1 cellular context compared by ENCODE assay signal in the genomic region with DNA sequence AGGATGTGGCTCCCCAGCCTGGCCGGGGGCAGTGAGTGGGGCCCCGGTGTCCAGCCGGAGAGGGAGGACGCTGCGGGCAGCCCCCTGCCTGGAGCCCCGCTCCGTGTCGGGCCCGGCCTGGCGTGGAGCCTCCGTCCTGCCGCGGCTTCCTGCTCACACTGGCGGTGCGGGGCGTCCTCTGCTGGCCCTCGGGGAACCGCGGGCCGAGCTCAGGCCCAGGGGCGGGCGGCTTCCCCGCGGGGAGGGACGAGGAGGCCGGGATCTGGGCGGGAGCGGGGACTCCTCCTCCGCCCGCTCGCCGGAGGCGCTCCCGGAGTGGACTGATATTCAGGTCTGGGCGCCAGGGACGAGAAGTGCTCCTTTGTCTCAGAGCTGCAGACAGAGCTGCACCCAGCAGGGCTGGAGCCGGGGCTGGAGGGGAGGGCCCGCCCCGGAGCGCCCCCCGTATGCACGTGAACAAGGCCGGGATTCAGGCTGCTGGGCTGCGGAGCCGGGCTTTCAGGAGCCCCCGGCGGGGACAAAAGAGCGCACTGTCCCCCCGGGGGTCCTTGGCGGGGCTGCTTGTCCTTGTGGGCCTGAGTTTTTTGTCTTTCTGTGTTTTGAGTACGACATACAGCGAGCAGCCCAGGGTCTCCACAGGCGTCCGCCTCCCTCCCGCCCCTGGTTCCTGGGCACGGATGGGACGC.
TF ChIP-seq lines count a peak whose summit lies in the region.

No MANE protein-coding gene starts in this region.

TF ChIP-seq in K562, 482 proteins besides CTCF, POLR2A, EP300 and RAD21 (continued from another document and continues in another):
- TF ChIP-seq DEAF1 (CRISPR knock-in tag; IDR thresholded peaks at IDR 0.05) (peak; percentile 67; the same call in 1 of the 2 replicates), FOSL1 (tag; conservative IDR thresholded peaks at IDR 0.05) (no peak), NFIC (IDR thresholded peaks at IDR 0.05) (peak; percentile 27; the same call in 1 of the 2 replicates), EGR1 (conservative IDR thresholded peaks at IDR 0.05) (peak; percentile 37; the same call in 1 of the 2 replicates), SIN3B (IDR thresholded peaks at IDR 0.05; ENCODE audit: low read depth) (0 out of 2 replicates have a peak, but pooled peaks have one; percentile 18), IRF2 (CRISPR knock-in tag; IDR thresholded peaks at IDR 0.05) (0 out of 2 replicates have a peak, but pooled peaks have one; percentile 39), MCM2 (IDR thresholded peaks at IDR 0.05; ENCODE audit: low read depth) (no peak), ZEB2 (IDR thresholded peaks at IDR 0.05) (no peak), RAD51 (IDR thresholded peaks at IDR 0.05; ENCODE audit: borderline replicate concordance, low read depth) (no peak; the same call in 1 of the 2 replicates), ZFP36 (IDR thresholded peaks at IDR 0.05; ENCODE audit: low read depth, low read length, partially characterized antibody) (no peak), CCNT2 (IDR thresholded peaks at IDR 0.05; ENCODE audit: borderline replicate concordance, extremely low read depth, insufficient read length, low read depth, low read length) (peak; percentile 77), ZNF408 (CRISPR knock-in tag; IDR thresholded peaks at IDR 0.05; ENCODE audit: low read depth) (no peak), MITF (IDR thresholded peaks at IDR 0.05) (no peak), HDAC8 (tag; IDR thresholded peaks at IDR 0.05) (no peak), ZC3H4 (CRISPR knock-in tag; IDR thresholded peaks at IDR 0.05; ENCODE audit: borderline replicate concordance) (no peak), BHLHE40 (IDR thresholded peaks at IDR 0.05; ENCODE audit: low read length) (0 out of 2 replicates have a peak, but pooled peaks have one; percentile 10), IRF1 (CRISPR knock-in tag; IDR thresholded peaks at IDR 0.05; ENCODE audit: borderline replicate concordance) (no peak), AFF4 (CRISPR knock-in tag; IDR thresholded peaks at IDR 0.05) (0 out of 2 replicates have a peak, but pooled peaks have one; percentile 67), MECOM (CRISPR knock-in tag; IDR thresholded peaks at IDR 0.05) (no peak), PATZ1 (CRISPR knock-in tag; IDR thresholded peaks at IDR 0.05; ENCODE audit: borderline replicate concordance) (no peak), ARID1B (IDR thresholded peaks at IDR 0.05) (no peak), HMGN3 (IDR thresholded peaks at IDR 0.05; ENCODE audit: borderline replicate concordance, extremely low read depth, insufficient read length, low read depth, low read length) (peak; percentile 39), SIX5 (IDR thresholded peaks at IDR 0.05; ENCODE audit: borderline replicate concordance in 1 of 2, insufficient read depth in 1 of 2, low read depth in 1 of 2, low read length in 2 of 2) (no peak), ID3 (CRISPR knock-in tag; IDR thresholded peaks at IDR 0.05) (no peak), ID3 (tag; IDR thresholded peaks at IDR 0.05) (no peak), ATF2 (CRISPR knock-in tag; IDR thresholded peaks at IDR 0.05) (no peak), ZNF695 (CRISPR knock-in tag; IDR thresholded peaks at IDR 0.05) (no peak), ZNF384 (IDR thresholded peaks at IDR 0.05; ENCODE audit: low read depth, low read length) (no peak), SAP30 (IDR thresholded peaks at IDR 0.05; ENCODE audit: borderline replicate concordance, insufficient read depth, low read depth, low read length, poor library complexity, severe bottlenecking) (no peak), GATA2 (CRISPR knock-in tag; IDR thresholded peaks at IDR 0.05) (no peak), ELF4 (CRISPR knock-in tag; IDR thresholded peaks at IDR 0.05) (no peak)
- TF ChIP-seq, protein P1, sequence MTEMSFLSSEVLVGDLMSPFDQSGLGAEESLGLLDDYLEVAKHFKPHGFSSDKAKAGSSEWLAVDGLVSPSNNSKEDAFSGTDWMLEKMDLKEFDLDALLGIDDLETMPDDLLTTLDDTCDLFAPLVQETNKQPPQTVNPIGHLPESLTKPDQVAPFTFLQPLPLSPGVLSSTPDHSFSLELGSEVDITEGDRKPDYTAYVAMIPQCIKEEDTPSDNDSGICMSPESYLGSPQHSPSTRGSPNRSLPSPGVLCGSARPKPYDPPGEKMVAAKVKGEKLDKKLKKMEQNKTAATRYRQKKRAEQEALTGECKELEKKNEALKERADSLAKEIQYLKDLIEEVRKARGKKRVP (CRISPR knock-in tag; IDR thresholded peaks at IDR 0.05), result no peak
- TF ChIP-seq, protein P2, sequence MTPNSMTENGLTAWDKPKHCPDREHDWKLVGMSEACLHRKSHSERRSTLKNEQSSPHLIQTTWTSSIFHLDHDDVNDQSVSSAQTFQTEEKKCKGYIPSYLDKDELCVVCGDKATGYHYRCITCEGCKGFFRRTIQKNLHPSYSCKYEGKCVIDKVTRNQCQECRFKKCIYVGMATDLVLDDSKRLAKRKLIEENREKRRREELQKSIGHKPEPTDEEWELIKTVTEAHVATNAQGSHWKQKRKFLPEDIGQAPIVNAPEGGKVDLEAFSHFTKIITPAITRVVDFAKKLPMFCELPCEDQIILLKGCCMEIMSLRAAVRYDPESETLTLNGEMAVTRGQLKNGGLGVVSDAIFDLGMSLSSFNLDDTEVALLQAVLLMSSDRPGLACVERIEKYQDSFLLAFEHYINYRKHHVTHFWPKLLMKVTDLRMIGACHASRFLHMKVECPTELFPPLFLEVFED (CRISPR knock-in tag; conservative IDR thresholded peaks at IDR 0.05), result no peak
- TF ChIP-seq, protein P3, sequence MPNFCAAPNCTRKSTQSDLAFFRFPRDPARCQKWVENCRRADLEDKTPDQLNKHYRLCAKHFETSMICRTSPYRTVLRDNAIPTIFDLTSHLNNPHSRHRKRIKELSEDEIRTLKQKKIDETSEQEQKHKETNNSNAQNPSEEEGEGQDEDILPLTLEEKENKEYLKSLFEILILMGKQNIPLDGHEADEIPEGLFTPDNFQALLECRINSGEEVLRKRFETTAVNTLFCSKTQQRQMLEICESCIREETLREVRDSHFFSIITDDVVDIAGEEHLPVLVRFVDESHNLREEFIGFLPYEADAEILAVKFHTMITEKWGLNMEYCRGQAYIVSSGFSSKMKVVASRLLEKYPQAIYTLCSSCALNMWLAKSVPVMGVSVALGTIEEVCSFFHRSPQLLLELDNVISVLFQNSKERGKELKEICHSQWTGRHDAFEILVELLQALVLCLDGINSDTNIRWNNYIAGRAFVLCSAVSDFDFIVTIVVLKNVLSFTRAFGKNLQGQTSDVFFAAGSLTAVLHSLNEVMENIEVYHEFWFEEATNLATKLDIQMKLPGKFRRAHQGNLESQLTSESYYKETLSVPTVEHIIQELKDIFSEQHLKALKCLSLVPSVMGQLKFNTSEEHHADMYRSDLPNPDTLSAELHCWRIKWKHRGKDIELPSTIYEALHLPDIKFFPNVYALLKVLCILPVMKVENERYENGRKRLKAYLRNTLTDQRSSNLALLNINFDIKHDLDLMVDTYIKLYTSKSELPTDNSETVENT (CRISPR knock-in tag; IDR thresholded peaks at IDR 0.05), result 0 out of 2 replicates have a peak, but pooled peaks have one; percentile 22
- TF ChIP-seq, protein P4, sequence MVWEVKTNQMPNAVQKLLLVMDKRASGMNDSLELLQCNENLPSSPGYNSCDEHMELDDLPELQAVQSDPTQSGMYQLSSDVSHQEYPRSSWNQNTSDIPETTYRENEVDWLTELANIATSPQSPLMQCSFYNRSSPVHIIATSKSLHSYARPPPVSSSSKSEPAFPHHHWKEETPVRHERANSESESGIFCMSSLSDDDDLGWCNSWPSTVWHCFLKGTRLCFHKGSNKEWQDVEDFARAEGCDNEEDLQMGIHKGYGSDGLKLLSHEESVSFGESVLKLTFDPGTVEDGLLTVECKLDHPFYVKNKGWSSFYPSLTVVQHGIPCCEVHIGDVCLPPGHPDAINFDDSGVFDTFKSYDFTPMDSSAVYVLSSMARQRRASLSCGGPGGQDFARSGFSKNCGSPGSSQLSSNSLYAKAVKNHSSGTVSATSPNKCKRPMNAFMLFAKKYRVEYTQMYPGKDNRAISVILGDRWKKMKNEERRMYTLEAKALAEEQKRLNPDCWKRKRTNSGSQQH (CRISPR knock-in tag; IDR thresholded peaks at IDR 0.05), result no peak
